9 cellular contexts compared by ENCODE assay signal in the genomic region with DNA sequence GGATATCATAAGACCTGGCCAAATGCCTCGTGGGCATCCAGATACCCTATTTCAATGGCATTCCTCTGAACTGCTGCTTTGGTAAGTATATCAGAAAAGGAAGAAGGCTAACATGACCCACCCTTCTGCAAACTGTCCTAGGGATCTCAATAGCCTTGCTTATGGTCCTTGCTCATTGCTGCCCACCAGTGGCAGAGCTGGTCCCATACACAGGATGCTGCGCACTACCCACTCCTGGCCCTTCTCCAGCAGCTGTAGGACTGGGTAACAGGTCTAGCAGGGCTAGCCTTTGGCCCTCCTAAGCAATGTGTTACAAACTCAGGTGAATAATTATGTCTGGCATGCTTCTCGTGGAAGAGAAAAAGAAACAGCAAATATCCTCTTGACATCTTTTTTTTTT.
DNase-seq lines count a peak whose midpoint lies in the region; ATAC-seq and TF ChIP-seq lines count a peak whose summit lies in the region.
"Had no signal": no experiment of that assay in that cellular context is flagged by ENCODE, and none has a peak within 500 bp of the region (broad histone marks: within the 10 kb centered on the region; RNA-seq: fewer than 3 reads in every experiment).

No MANE protein-coding gene starts in this region.

- H3K4me3 ChIP-seq in BJ (ENCODE audit: low read depth, low read length) (no peak overlapping the region), GM12875 (ENCODE audit: low read depth, low read length) (no peak overlapping the region), MM.1S (ENCODE audit: low read length) (no peak overlapping the region)
- no peak overlapping the region for H3K4me3 ChIP-seq in CD8-positive, alpha-beta memory T cell (ENCODE audit: low read length)

- POLR2A ChIA-PET in BJ (lab: Charles Lee): no interaction called here
- POLR2A ChIA-PET in CD8-positive, alpha-beta memory T cell (lab: Charles Lee): no interaction called here

- no peaks in the 10 kb centered on the region for H3K9me2 ChIP-seq in MM.1S (replicated peaks; ENCODE audit: insufficient read depth, low read length)

- no peak overlapping the region for H3K4me3 Mint-ChIP-seq in brain
- H3K4me3 Mint-ChIP-seq in CD8-positive, alpha-beta memory T cell: no peak overlapping the region

- CTCF ChIA-PET in BJ (lab: Yijun Ruan, JAX): interaction anchor here (0.6 to 2.2 kb wide), 7 partner anchors 8 to 664 kb away, joined by 3 to 9 read pairs (median 3); no protein-coding TSS in a partner anchor
- CTCF ChIA-PET in CD8-positive, alpha-beta memory T cell (lab: Charles Lee): no interaction called here

- no peak overlapping the region for H3K4me2 ChIP-seq in MM.1S (ENCODE audit: low read depth, low read length)

- H3K9me3 Mint-ChIP-seq in brain: no peaks in the 10 kb centered on the region
- peaks cover 0 to 4% (median 1%) of the 10 kb centered on the region in 5 donors for H3K9me3 Mint-ChIP-seq in CD8-positive, alpha-beta memory T cell

- H2AFZ ChIP-seq in MM.1S (ENCODE audit: low read length): no peak overlapping the region

- H3K27me3 ChIP-seq in BJ (ENCODE audit: control insufficient read depth, insufficient read depth, low read length) (peaks cover 1% of the 10 kb centered on the region; the same call in 1 of the 2 replicates), MM.1S (replicated peaks; ENCODE audit: insufficient read depth, low read length) (no peaks in the 10 kb centered on the region)
- no peaks in the 10 kb centered on the region for H3K27me3 ChIP-seq in CD8-positive, alpha-beta memory T cell (ENCODE audit: insufficient read depth, low read length, poor library complexity, severe bottlenecking)

- ATAC-seq in HG03108 (IDR thresholded peaks at IDR 0.05; ENCODE audit: unreplicated experiment): no peak

- no peaks in the 10 kb centered on the region for H3K79me2 ChIP-seq in MM.1S (ENCODE audit: low read length)

- H3K27ac Mint-ChIP-seq in brain: peak overlapping the region in 1 of 5 experiments; percentile 31
- H3K27ac Mint-ChIP-seq in CD8-positive, alpha-beta memory T cell: no peak overlapping the region

- peaks cover 46% of the 10 kb centered on the region for H3K4me1 Mint-ChIP-seq in brain
- H3K4me1 Mint-ChIP-seq in CD8-positive, alpha-beta memory T cell: no peaks in the 10 kb centered on the region

- H3F3A ChIP-seq in MM.1S (ENCODE audit: insufficient read depth, low read length): no peaks in the 10 kb centered on the region

- H4K20me1 ChIP-seq in MM.1S (ENCODE audit: insufficient read depth, low read length): no peaks in the 10 kb centered on the region

- no peaks in the 10 kb centered on the region for H3K36me3 Mint-ChIP-seq in brain
- H3K36me3 Mint-ChIP-seq in CD8-positive, alpha-beta memory T cell: no peaks in the 10 kb centered on the region

- H3K4me1 ChIP-seq in MM.1S (ENCODE audit: low read length): no peaks in the 10 kb centered on the region
- no peaks in the 10 kb centered on the region for H3K4me1 ChIP-seq in CD8-positive, alpha-beta memory T cell (ENCODE audit: insufficient read depth, low read length)

- no peak overlapping the region for H3K27ac ChIP-seq in MM.1S (ENCODE audit: low read length)
- H3K27ac ChIP-seq in CD8-positive, alpha-beta memory T cell (ENCODE audit: low read depth, low read length): no peak overlapping the region

- TF ChIP-seq CTCF in BJ (IDR thresholded peaks at IDR 0.05; ENCODE audit: insufficient read depth, low read depth, low read length) (peak; percentile 66), GM12875 (IDR thresholded peaks at IDR 0.05; ENCODE audit: borderline replicate concordance, insufficient read depth, low read depth, low read length) (peak; percentile 70), MM.1S (IDR thresholded peaks at IDR 0.05; ENCODE audit: low read length) (peak; percentile 31), brain (conservative IDR thresholded peaks at IDR 0.05) (peak; percentile 48 to 61)

- no peak overlapping the region for H3K9ac ChIP-seq in MM.1S (ENCODE audit: low read length)

- no peak for DNase-seq in BJ (ENCODE audit: low read depth)
- no peak for DNase-seq in MM.1S
- DNase-seq in lung microvascular endothelial cell (ENCODE audit: low read depth in 2 of 2): peak; percentile 10 to 14
- no peak for DNase-seq in activated CD8-positive, alpha-beta memory T cell treated with anti-CD3 and anti-CD28 coated beads, Interleukin-2, amount 50 U/mL, for 48 hours
- DNase-seq in CD8-positive, alpha-beta memory T cell: no peak
- DNase-seq: left cardiac atrium had no signal

- H3K36me3 ChIP-seq in BJ (ENCODE audit: control insufficient read depth, insufficient read depth, low read length): no peaks in the 10 kb centered on the region
- H3K36me3 ChIP-seq in MM.1S (replicated peaks; ENCODE audit: insufficient read depth, low read length): no peaks in the 10 kb centered on the region
- H3K36me3 ChIP-seq in CD8-positive, alpha-beta memory T cell (ENCODE audit: insufficient read depth, low read length): no peaks in the 10 kb centered on the region

- H3K9me3 ChIP-seq in MM.1S (replicated peaks; ENCODE audit: insufficient read depth, low read length): no peaks in the 10 kb centered on the region
- H3K9me3 ChIP-seq in CD8-positive, alpha-beta memory T cell (ENCODE audit: low read length): no peaks in the 10 kb centered on the region

- peaks cover 8% of the 10 kb centered on the region for H3K27me3 Mint-ChIP-seq in brain
- peaks cover 0 to 1% of the 10 kb centered on the region in 2 donors for H3K27me3 Mint-ChIP-seq in CD8-positive, alpha-beta memory T cell

Comparison
In these comparisons a context has a peak if more than half of its experiments do, and no peak if none do; other contexts are left out.
1. DNase-seq: peak in lung microvascular endothelial cell (2 of 2); none in BJ (single experiment), MM.1S (single experiment), activated CD8-positive, alpha-beta memory T cell treated with anti-CD3 and anti-CD28 coated beads, Interleukin-2, amount 50 U/mL, for 48 hours (single experiment) and CD8-positive, alpha-beta memory T cell (0 of 5).
2. Peak in every context shown above with its lines, with median percentiles within 50 percentile points of each other: CTCF ChIP-seq.